16 cellular contexts compared by ENCODE assay signal in the genomic region with DNA sequence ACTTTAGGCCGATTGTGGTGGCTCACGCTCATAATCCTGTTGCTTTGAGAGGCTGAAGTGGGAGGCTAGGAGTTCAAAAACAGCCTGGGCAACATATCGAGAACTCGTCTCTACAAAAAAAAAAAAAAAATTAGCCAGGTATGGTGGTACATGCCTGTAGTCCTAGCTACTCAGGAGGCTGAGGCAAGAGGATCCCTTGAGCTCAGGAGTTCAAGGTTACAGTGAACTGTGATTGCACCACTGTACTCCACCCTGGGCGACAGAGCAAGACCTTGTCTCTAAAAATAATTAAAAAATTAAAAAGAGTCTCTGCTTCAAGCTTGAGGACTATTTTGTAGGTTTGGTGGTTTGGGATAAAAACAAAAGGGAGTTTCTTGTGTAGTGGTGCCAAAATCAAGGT. TPM values are rescaled to one million over a fixed set of nuclear protein-coding genes. Genes with fewer than 3 reads are reported as not detected.
A peak's percentile ranks its signal among the peaks of the same experiment; 100 is the strongest.
DNase-seq lines count a peak whose midpoint lies in the region; ATAC-seq and TF ChIP-seq lines count a peak whose summit lies in the region.
"Had no signal": no experiment of that assay in that cellular context is flagged by ENCODE, and none has a peak within 500 bp of the region (broad histone marks: within the 10 kb centered on the region; RNA-seq: fewer than 3 reads in every experiment).

No MANE protein-coding gene starts in this region.

- no peak overlapping the region for H3K4me3 ChIP-seq in HEK293 (ENCODE audit: low read depth, low read length)
- H3K4me3 ChIP-seq in transverse colon, result no peak overlapping the region
- H3K4me3 ChIP-seq in dorsolateral prefrontal cortex, result no peak overlapping the region
- H3K4me3 ChIP-seq: GM12878, GM23248 had no signal

- TF ChIP-seq POLR2A in transverse colon (IDR thresholded peaks at IDR 0.05), result no peak

- H3K4me3 Mint-ChIP-seq in activated T-cell treated with anti-CD3 and anti-CD28 coated beads, Interleukin-2, amount 50 U/mL, for 72 hours, result no peak overlapping the region
- no peak overlapping the region for H3K4me3 Mint-ChIP-seq in chondrocyte (ENCODE audit: unreplicated experiment)
- H3K4me3 Mint-ChIP-seq: B cell; CD4-positive, alpha-beta memory T cell had no signal

- CTCF ChIA-PET in HEK293 (lab: Yijun Ruan, JAX), result interaction anchor here (1.0 to 1.6 kb wide), 2 partner anchors 9 to 144 kb away, joined by 3 to 4 read pairs; no protein-coding TSS in a partner anchor

- H3K4me1 Mint-ChIP-seq in activated T-cell treated with anti-CD3 and anti-CD28 coated beads, Interleukin-2, amount 50 U/mL, for 72 hours (ENCODE audit: low read depth), result peaks cover 46% of the 10 kb centered on the region
- H3K4me1 Mint-ChIP-seq in chondrocyte (ENCODE audit: low read depth), result peaks cover 56% of the 10 kb centered on the region

- H3K4me1 ChIP-seq in HEK293 (ENCODE audit: control insufficient read depth, insufficient read depth, low read length) (peaks cover 17% of the 10 kb centered on the region), transverse colon (peaks cover 0 to 16% (median 0%) of the 10 kb centered on the region in 4 donors)

- TF ChIP-seq EP300 in transverse colon (IDR thresholded peaks at IDR 0.05; ENCODE audit: low read depth), result no peak

- DNase-seq in activated T-cell treated with anti-CD3 and anti-CD28 coated beads, Interleukin-2, amount 50 U/mL, for 72 hours, result no peak
- DNase-seq in activated T-cell treated with anti-CD3 and anti-CD28 coated beads, Interleukin-2, amount 50 U/mL, for 48 hours, result no peak
- DNase-seq in chondrocyte (ENCODE audit: low spot score) (no peak), transverse colon (no peak), dorsolateral prefrontal cortex (no peak), NCI-H187 treated with DMSO at 0.1 percent for 48 hours (lab: John Stamatoyannopoulos, UW) (no peak)
- DNase-seq: DMS79, GM23248, H7 had no signal

- H3K36me3 Mint-ChIP-seq in activated T-cell treated with anti-CD3 and anti-CD28 coated beads, Interleukin-2, amount 50 U/mL, for 72 hours (ENCODE audit: insufficient read depth in 2 of 2), result peaks cover 0 to 3% of the 10 kb centered on the region in 2 donors
- H3K36me3 Mint-ChIP-seq in chondrocyte (ENCODE audit: low read depth), result no peaks in the 10 kb centered on the region

- H3K9me3 ChIP-seq in HEK293 (ENCODE audit: control insufficient read depth, insufficient read depth, low read depth, low read length), result no peaks in the 10 kb centered on the region
- H3K9me3 ChIP-seq in transverse colon, result no peaks in the 10 kb centered on the region

- 95 to 96% methylated on average over 5 of the region's 5 CpGs for WGBS in transverse colon (ENCODE audit: low coverage in 1 of 2), 2 donors

- peaks cover 0 to 8% of the 10 kb centered on the region in 2 experiments; a peak in 1 of 3 replicates for H3K36me3 ChIP-seq in HEK293 (ENCODE audit: control insufficient read depth in 2 of 2, insufficient read depth in 1 of 2, low read length in 2 of 2)
- H3K36me3 ChIP-seq in transverse colon, result no peaks in the 10 kb centered on the region

- H3K27ac Mint-ChIP-seq in activated T-cell treated with anti-CD3 and anti-CD28 coated beads, Interleukin-2, amount 50 U/mL, for 72 hours, result peak overlapping the region; percentile 32
- H3K27ac Mint-ChIP-seq in chondrocyte (ENCODE audit: unreplicated experiment), result peak overlapping the region; percentile 43
- H3K27ac Mint-ChIP-seq: B cell had no signal

- ATAC-seq in activated T-cell treated with anti-CD3 and anti-CD28 coated beads, Interleukin-2, amount 50 U/mL, for 72 hours (replicated peaks in 1 of 2), result no peak
- ATAC-seq: GM12878 had no signal

- intact Hi-C loops in transverse colon (cut with DNase I; ENCODE audit: low total_unique reads) (no loop called here), dorsolateral prefrontal cortex (cut with DNase I) (no loop called here)

- in situ Hi-C loops in transverse colon (cut with MboI; ENCODE audit: low pct_ligation_motif_present in 1 of 4, low pct_unique_long_range_greater_than_20kb in 1 of 4, low sequenced_read_pairs in 3 of 4), result no loop called here

- TF ChIP-seq CTCF in HEK293 (tag by site-specific recombination; IDR thresholded peaks at IDR 0.05) (no peak), chondrocyte (IDR thresholded peaks at IDR 0.05) (no peak), transverse colon (IDR thresholded peaks at IDR 0.05) (no peak), dorsolateral prefrontal cortex (IDR thresholded peaks at IDR 0.05 in 54 of 56, conservative IDR thresholded peaks at IDR 0.05 in 2 of 56; ENCODE audit: low read depth in 1 of 56, partially characterized antibody in 56 of 56) (no peak)

- POLR2A ChIA-PET in HEK293 (lab: Yijun Ruan, JAX), result no interaction called here

- no peak overlapping the region for H3K27ac ChIP-seq in HEK293 (ENCODE audit: extremely low read depth, low read depth, low read length)
- H3K27ac ChIP-seq in transverse colon, result no peak overlapping the region
- H3K27ac ChIP-seq in dorsolateral prefrontal cortex, result no peak overlapping the region
- H3K27ac ChIP-seq: C4-2B, GM23248 had no signal

- no peaks in the 10 kb centered on the region for H3K27me3 Mint-ChIP-seq in activated T-cell treated with anti-CD3 and anti-CD28 coated beads, Interleukin-2, amount 50 U/mL, for 72 hours (ENCODE audit: low read depth)
- no peaks in the 10 kb centered on the region for H3K27me3 Mint-ChIP-seq in chondrocyte (ENCODE audit: low read depth)
- H3K27me3 Mint-ChIP-seq: B cell; CD4-positive, alpha-beta memory T cell had no signal

- no peaks in the 10 kb centered on the region for H3K9me3 Mint-ChIP-seq in activated T-cell treated with anti-CD3 and anti-CD28 coated beads, Interleukin-2, amount 50 U/mL, for 72 hours
- no peaks in the 10 kb centered on the region for H3K9me3 Mint-ChIP-seq in chondrocyte (ENCODE audit: low read depth)
- H3K9me3 Mint-ChIP-seq: CD4-positive, alpha-beta memory T cell had no signal

- H3K27me3 ChIP-seq in transverse colon (no peaks in the 10 kb centered on the region), dorsolateral prefrontal cortex (no peaks in the 10 kb centered on the region)

TF ChIP-seq in HEK293, 187 proteins besides CTCF, POLR2A, EP300 and RAD21:
- TF ChIP-seq ZNF394 (tag by site-specific recombination; IDR thresholded peaks at IDR 0.05; ENCODE audit: borderline replicate concordance) (0 out of 2 replicates have a peak, but pooled peaks have one; percentile 25), ZNF10 (tag by site-specific recombination; IDR thresholded peaks at IDR 0.05) (no peak)
TF ChIP-seq in HEK293: peak in this region for 1.

RNA-seq across cellular contexts. Expression of a gene that starts 21.2 kb away (rescaled TPM):
- 10 to 100 TPM; 49.2 to 50.7 TPM for total RNA-seq in activated T-cell treated with anti-CD3 and anti-CD28 coated beads, Interleukin-2, amount 50 U/mL, for 72 hours
- total RNA-seq in chondrocyte, result 88.1 to 105 TPM (median 89.9 TPM) in 3 replicates
- total RNA-seq in transverse colon, result 10 to 100 TPM; 18.7 to 41.4 (median 29.3) TPM
- 10 to 100 TPM; 33.5 to 68.5 (median 56.1) TPM for total RNA-seq in dorsolateral prefrontal cortex

RNA-seq across cellular contexts. Expression of a gene that starts 24.9 kb away (rescaled TPM):
- not detected for total RNA-seq in activated T-cell treated with anti-CD3 and anti-CD28 coated beads, Interleukin-2, amount 50 U/mL, for 72 hours
- total RNA-seq in chondrocyte (not detected in 3 replicates), transverse colon (not detected), dorsolateral prefrontal cortex (1 to 10 TPM in 50 of 120 experiments, under 1 TPM in 2, not detected in 68; 0.87 to 3.2 (median 1.5) TPM)
- total RNA-seq: G401, GM12878, GM23248, H7, HT1080 had no signal
